In the genomic region with DNA sequence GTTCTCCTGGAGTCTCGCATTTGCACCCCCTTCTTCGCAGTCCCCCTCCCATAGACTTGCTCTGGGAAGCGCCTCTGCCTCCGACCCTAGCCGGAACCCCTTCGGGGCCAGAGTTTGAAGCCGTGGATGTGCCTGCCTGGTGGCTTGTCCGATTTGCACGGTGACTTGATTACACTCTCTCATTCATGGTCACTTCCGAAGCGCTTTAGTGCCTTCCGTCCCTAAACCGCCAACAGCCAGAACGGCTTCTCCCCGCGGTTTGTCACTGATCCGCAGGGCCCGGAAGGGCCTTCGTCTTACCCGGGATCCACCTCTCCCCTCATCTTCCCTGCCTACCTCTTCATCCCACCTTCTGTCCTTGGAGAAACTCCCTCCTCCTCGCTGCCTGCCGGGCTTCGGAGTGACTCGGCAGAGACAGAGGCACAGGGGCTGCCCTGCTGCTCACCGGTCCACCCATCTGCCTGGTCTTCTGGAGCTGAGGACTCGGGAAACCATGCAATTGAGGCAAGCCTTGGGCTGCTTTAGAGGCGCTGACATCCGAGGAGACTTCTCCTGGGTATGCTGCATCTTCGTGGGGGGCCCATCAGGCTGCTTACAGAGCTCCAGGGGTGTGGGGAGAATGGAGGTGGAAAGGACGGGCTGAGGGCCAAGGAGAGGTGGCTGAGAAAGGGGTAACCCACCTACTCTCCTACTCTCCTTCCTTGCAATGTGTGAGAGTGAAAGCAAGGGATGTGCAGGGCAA, we compare ENCODE assay signal across 1 cellular context.
TF ChIP-seq lines count a peak whose summit lies in the region.

No MANE protein-coding gene starts in this region.

TF ChIP-seq in IMR-90, 13 proteins besides CTCF, POLR2A, EP300 and RAD21:
- no peak for TF ChIP-seq MAFK (IDR thresholded peaks at IDR 0.05; ENCODE audit: low read depth, low read length)
- no peak for TF ChIP-seq CEBPB (IDR thresholded peaks at IDR 0.05; ENCODE audit: low read depth, low read length)
